1 cellular context compared by ENCODE assay signal in genomic region chr12:46934374-46935111, GRCh38.
TF ChIP-seq lines count a peak whose summit lies in the region.

No MANE protein-coding gene starts in this region.

TF ChIP-seq in HepG2, 621 proteins besides CTCF, POLR2A, EP300 and RAD21 (continued from another document and continues in another):
- no peak for TF ChIP-seq ZNF280B (CRISPR knock-in tag; IDR thresholded peaks at IDR 0.05; ENCODE audit: borderline replicate concordance)
- TF ChIP-seq ZBTB26 (CRISPR knock-in tag; IDR thresholded peaks at IDR 0.05; ENCODE audit: borderline replicate concordance), result no peak
- TF ChIP-seq ZNF280D (CRISPR knock-in tag; IDR thresholded peaks at IDR 0.05), result no peak
- 0 out of 2 replicates have a peak, but pooled peaks have one; percentile 52 for TF ChIP-seq RCOR2 (CRISPR knock-in tag; IDR thresholded peaks at IDR 0.05)
- TF ChIP-seq DMAP1 (CRISPR knock-in tag; IDR thresholded peaks at IDR 0.05), result no peak
- no peak for TF ChIP-seq REXO4 (CRISPR knock-in tag; IDR thresholded peaks at IDR 0.05; ENCODE audit: borderline replicate concordance)
- peak; percentile 49; the same call in 1 of the 2 replicates for TF ChIP-seq MIER3 (CRISPR knock-in tag; IDR thresholded peaks at IDR 0.05; ENCODE audit: borderline replicate concordance)
- TF ChIP-seq HNF4G (IDR thresholded peaks at IDR 0.05; ENCODE audit: borderline replicate concordance, low read depth, low read length), result no peak
- no peak for TF ChIP-seq HNF4G (CRISPR knock-in tag; IDR thresholded peaks at IDR 0.05; ENCODE audit: borderline replicate concordance, low read depth)
- no peak for TF ChIP-seq NFYB (CRISPR knock-in tag; IDR thresholded peaks at IDR 0.05)
- TF ChIP-seq CHD2 (IDR thresholded peaks at IDR 0.05; ENCODE audit: low read depth, low read length), result no peak
- TF ChIP-seq YEATS4 (CRISPR knock-in tag; IDR thresholded peaks at IDR 0.05; ENCODE audit: borderline replicate concordance), result no peak
- TF ChIP-seq SRY (CRISPR knock-in tag; IDR thresholded peaks at IDR 0.05), result no peak
- no peak for TF ChIP-seq ZNF530 (CRISPR knock-in tag; IDR thresholded peaks at IDR 0.05; ENCODE audit: low read depth)
- TF ChIP-seq NR2F2 (IDR thresholded peaks at IDR 0.05; ENCODE audit: borderline replicate concordance, low read depth), result no peak
- TF ChIP-seq PAXIP1 (CRISPR knock-in tag; conservative IDR thresholded peaks at IDR 0.05), result peak; percentile 40
- no peak for TF ChIP-seq NR0B2 (CRISPR knock-in tag; IDR thresholded peaks at IDR 0.05)
- peak; percentile 65 for TF ChIP-seq ZNF644 (CRISPR knock-in tag; IDR thresholded peaks at IDR 0.05; ENCODE audit: low read depth)
- TF ChIP-seq KDM6A (CRISPR knock-in tag; IDR thresholded peaks at IDR 0.05; ENCODE audit: low read depth), result 0 out of 2 replicates have a peak, but pooled peaks have one; percentile 32
- peak; percentile 89; the same call in 1 of the 2 replicates for TF ChIP-seq HMG20A (CRISPR knock-in tag; IDR thresholded peaks at IDR 0.05; ENCODE audit: borderline replicate concordance)
- TF ChIP-seq ZNF619 (CRISPR knock-in tag; IDR thresholded peaks at IDR 0.05), result no peak
- peak; percentile 50; the same call in 1 of the 2 replicates for TF ChIP-seq ZKSCAN8 (CRISPR knock-in tag; IDR thresholded peaks at IDR 0.05; ENCODE audit: borderline replicate concordance)
- TF ChIP-seq MAFG (CRISPR knock-in tag; IDR thresholded peaks at IDR 0.05), result no peak
- no peak for TF ChIP-seq MYPOP (CRISPR knock-in tag; IDR thresholded peaks at IDR 0.05)
- 0 out of 2 replicates have a peak, but pooled peaks have one; percentile 25 for TF ChIP-seq ATF2 (CRISPR knock-in tag; IDR thresholded peaks at IDR 0.05)
- 0 out of 2 replicates have a peak, but pooled peaks have one; percentile 37 for TF ChIP-seq TGIF2 (CRISPR knock-in tag; IDR thresholded peaks at IDR 0.05)
- TF ChIP-seq RBM39 (IDR thresholded peaks at IDR 0.05; ENCODE audit: low read depth, low read length, poor library complexity, severe bottlenecking), result no peak
- no peak for TF ChIP-seq ZNF430 (CRISPR knock-in tag; IDR thresholded peaks at IDR 0.05)
- no peak for TF ChIP-seq MXD3 (CRISPR knock-in tag; IDR thresholded peaks at IDR 0.05)
- no peak for TF ChIP-seq TFE3 (CRISPR knock-in tag; IDR thresholded peaks at IDR 0.05)
- TF ChIP-seq ZNF879 (CRISPR knock-in tag; IDR thresholded peaks at IDR 0.05), result no peak
- TF ChIP-seq MLLT10 (CRISPR knock-in tag; IDR thresholded peaks at IDR 0.05), result no peak
- TF ChIP-seq FOXP1 (IDR thresholded peaks at IDR 0.05), result no peak
- peak; percentile 66 for TF ChIP-seq FOXP1 (CRISPR knock-in tag; IDR thresholded peaks at IDR 0.05)
- TF ChIP-seq POLR2G (IDR thresholded peaks at IDR 0.05; ENCODE audit: low read depth, low read length), result no peak
- TF ChIP-seq PATZ1 (CRISPR knock-in tag; IDR thresholded peaks at IDR 0.05), result 0 out of 2 replicates have a peak, but pooled peaks have one; percentile 23
- no peak for TF ChIP-seq GTF2F1 (IDR thresholded peaks at IDR 0.05; ENCODE audit: low read length)
- TF ChIP-seq ISL2 (CRISPR knock-in tag; IDR thresholded peaks at IDR 0.05), result 0 out of 2 replicates have a peak, but pooled peaks have one; percentile 38
- TF ChIP-seq IKZF5 (CRISPR knock-in tag; IDR thresholded peaks at IDR 0.05), result 0 out of 2 replicates have a peak, but pooled peaks have one; percentile 21
- 0 out of 2 replicates have a peak, but pooled peaks have one; percentile 49 for TF ChIP-seq SMAD3 (CRISPR knock-in tag; IDR thresholded peaks at IDR 0.05)
- TF ChIP-seq ZNF557 (CRISPR knock-in tag; IDR thresholded peaks at IDR 0.05), result no peak
- TF ChIP-seq MTERF4 (CRISPR knock-in tag; IDR thresholded peaks at IDR 0.05), result no peak
